Comparison of ENCODE assay signal across 21 cellular contexts in genomic region chr11:15700456-15700855, GRCh38.
"Had no signal": no experiment of that assay in that cellular context is flagged by ENCODE, and none has a peak within 500 bp of the region (broad histone marks: within the 10 kb centered on the region; RNA-seq: fewer than 3 reads in every experiment).

No MANE protein-coding gene starts in this region.

- H3K27me3 ChIP-seq: colonic mucosa, foreskin keratinocyte, gastrocnemius medialis, gastroesophageal sphincter, heart left ventricle, heart right ventricle, hepatocyte had no signal

- H2AFZ ChIP-seq: hepatocyte had no signal

- H3K9me3 ChIP-seq: colonic mucosa, esophagus squamous epithelium, gastrocnemius medialis, gastroesophageal sphincter, heart left ventricle had no signal

- H3K27ac ChIP-seq: colonic mucosa, coronary artery, dorsolateral prefrontal cortex, epithelial cell of prostate, esophagus squamous epithelium, foreskin keratinocyte, gastrocnemius medialis, gastroesophageal sphincter, heart left ventricle, heart right ventricle, hepatocyte had no signal

- H3K79me2 ChIP-seq: hepatocyte had no signal

- H3K4me1 ChIP-seq: colonic mucosa, esophagus squamous epithelium, foreskin keratinocyte, gastrocnemius medialis, gastroesophageal sphincter, heart left ventricle, heart right ventricle had no signal

- DNase-seq: colonic mucosa; cortex of kidney; dermis blood vessel endothelial cell; dorsolateral prefrontal cortex; effector CD4-positive, alpha-beta T cell; effector CD8-positive, alpha-beta T cell; effector memory CD4-positive, alpha-beta T cell; effector memory CD8-positive, alpha-beta T cell; endodermal cell; esophagus squamous epithelium; foreskin fibroblast; foreskin keratinocyte; foreskin melanocyte; gastrocnemius medialis; glutamatergic neuron; heart left ventricle; heart right ventricle had no signal

- H3K4me3 ChIP-seq: colonic mucosa, coronary artery, dorsolateral prefrontal cortex, esophagus squamous epithelium, gastrocnemius medialis, gastroesophageal sphincter, heart left ventricle, heart right ventricle, hepatocyte had no signal

- H3K36me3 ChIP-seq: colonic mucosa, esophagus squamous epithelium, gastrocnemius medialis, gastroesophageal sphincter, heart left ventricle, heart right ventricle had no signal

- H3K4me2 ChIP-seq: hepatocyte had no signal
